Comparison of ENCODE assay signal across 24 cellular contexts in the genomic region with DNA sequence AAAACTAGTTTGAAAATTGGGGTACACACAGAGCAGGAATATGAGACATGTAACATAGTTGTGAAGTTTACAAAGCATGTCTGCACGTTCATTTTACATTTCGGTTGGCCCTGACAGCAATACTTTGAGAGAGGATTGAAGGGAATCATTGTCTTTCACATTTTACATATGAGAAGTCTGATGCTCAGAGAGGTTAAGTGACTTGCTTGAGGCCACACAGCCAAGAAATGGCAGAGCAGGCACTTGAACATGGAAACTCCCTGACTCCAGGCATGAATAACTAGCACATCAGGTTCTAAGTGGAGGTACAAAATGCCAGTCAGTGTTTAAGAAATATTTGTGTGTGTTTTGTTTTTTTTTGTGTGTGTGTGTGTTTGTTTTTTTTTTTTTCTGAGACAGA.
"Had no signal": no experiment of that assay in that cellular context is flagged by ENCODE, and none has a peak within 500 bp of the region (broad histone marks: within the 10 kb centered on the region; RNA-seq: fewer than 3 reads in every experiment).

No MANE protein-coding gene starts in this region.

- DNase-seq: Karpas-422, KG1, MG63, NCI-H1092, NCI-H1105 treated with DMSO at 0.1 percent for 48 hours, NCI-H1417 treated with DMSO at 0.1 percent for 48 hours, NCI-H146, NCI-H1694 treated with DMSO at 0.1 percent for 48 hours, NCI-H1930, NCI-H2081, NCI-H2107, NCI-H2227 treated with DMSO at 0.1 percent for 48 hours, NCI-H524, NCI-H526 treated with DMSO at 0.1 percent for 48 hours, NCI-H748 treated with DMSO at 0.1 percent for 48 hours, Right ventricle myocardium superior, RPMI8226, SIG-M5, SW 1271 had no signal

- H3K27me3 ChIP-seq: MG63, SJSA1 had no signal

- H3K4me3 ChIP-seq: MG63, SJSA1, SK-N-MC had no signal

- FAIRE-seq: HTR-8/SVneo, RCC 7860 had no signal

- H3K36me3 ChIP-seq: MG63, SJSA1 had no signal

- H3K9me3 ChIP-seq: MG63, SJSA1 had no signal

- H3K27ac ChIP-seq: HL-60, SJSA1, SK-N-MC had no signal
